ENCODE assay signal across 11 cellular contexts in genomic region chr3:150078983-150079739, GRCh38.
A peak's percentile ranks its signal among the peaks of the same experiment; 100 is the strongest.
DNase-seq lines count a peak whose midpoint lies in the region; ATAC-seq and TF ChIP-seq lines count a peak whose summit lies in the region.
"Had no signal": no experiment of that assay in that cellular context is flagged by ENCODE, and none has a peak within 500 bp of the region (broad histone marks: within the 10 kb centered on the region; RNA-seq: fewer than 3 reads in every experiment).

No MANE protein-coding gene starts in this region.

- H3K36me3 ChIP-seq in neural progenitor cell (no peaks in the 10 kb centered on the region), colonic mucosa (no peaks in the 10 kb centered on the region)
- H3K36me3 ChIP-seq: prostate gland had no signal

- H2AFZ ChIP-seq in neural progenitor cell (replicated peaks) = peak overlapping the region; percentile 30

- peaks cover 13% of the 10 kb centered on the region for H3K9me3 Mint-ChIP-seq in neural progenitor cell

- peak; percentile 62 for DNase-seq in Ammon's horn (ENCODE audit: low spot score)
- DNase-seq in NCI-H1694 treated with DMSO at 0.1 percent for 48 hours (lab: John Stamatoyannopoulos, UW) = peak; percentile 81
- no peak for DNase-seq in neural progenitor cell (ENCODE audit: low spot score)
- DNase-seq in NCI-H774 (lab: John Stamatoyannopoulos, UW) = no peak
- DNase-seq in SKM-1 treated with dmso at 0.1 percent for 144 hours (lab: John Stamatoyannopoulos, UW; ENCODE audit: unreplicated experiment) = no peak
- DNase-seq in colonic mucosa = no peak
- DNase-seq: activated CD4-positive, alpha-beta T cell treated with anti-CD3 and anti-CD28 coated beads, Interleukin-2, amount 50 U/mL, for 48 hours; NCI-H1092 had no signal

- H3K27me3 ChIP-seq in neural progenitor cell (no peaks in the 10 kb centered on the region), colonic mucosa (no peaks in the 10 kb centered on the region)

- H3K9me3 ChIP-seq in neural progenitor cell (ENCODE audit: low read depth) (no peaks in the 10 kb centered on the region), colonic mucosa (no peaks in the 10 kb centered on the region)
- H3K9me3 ChIP-seq: prostate gland had no signal

- peak overlapping the region; percentile 39 for H3K27ac ChIP-seq in cingulate gyrus (ENCODE audit: low read depth, low read length)
- H3K27ac ChIP-seq in neural progenitor cell = no peak overlapping the region
- H3K27ac ChIP-seq in colonic mucosa = no peak overlapping the region
- H3K27ac ChIP-seq: prostate gland had no signal

- H3K9ac ChIP-seq in neural progenitor cell (no peak overlapping the region), colonic mucosa (ENCODE audit: low read depth in 2 of 2, low read length in 2 of 2) (no peak overlapping the region)

- no peaks in the 10 kb centered on the region for H3F3A ChIP-seq in neural progenitor cell (ENCODE audit: low read depth)

- H3K36me3 Mint-ChIP-seq in neural progenitor cell = no peaks in the 10 kb centered on the region

- peak overlapping the region; percentile 36 for H3K4me3 Mint-ChIP-seq in neural progenitor cell

- intact Hi-C loops in colonic mucosa (cut with DNase I) = no loop called here

- H3K4me3 ChIP-seq in neural progenitor cell (no peak overlapping the region), colonic mucosa (no peak overlapping the region)
- H3K4me3 ChIP-seq: prostate gland had no signal

- H3K27ac Mint-ChIP-seq in neural progenitor cell = peak overlapping the region; percentile 96

- H3K4me2 ChIP-seq in neural progenitor cell = no peak overlapping the region

- ATAC-seq in GM18519 (IDR thresholded peaks at IDR 0.05; ENCODE audit: low FRiP score, unreplicated experiment) = no peak

- peaks cover 8% of the 10 kb centered on the region for H3K27me3 Mint-ChIP-seq in neural progenitor cell (ENCODE audit: insufficient read depth, low read depth)

- H4K20me1 ChIP-seq in neural progenitor cell (ENCODE audit: low read depth) = no peaks in the 10 kb centered on the region

- no peaks in the 10 kb centered on the region for H3K79me2 ChIP-seq in neural progenitor cell (ENCODE audit: low read depth)

- H3K4me1 ChIP-seq in neural progenitor cell (peaks cover 12% of the 10 kb centered on the region), colonic mucosa (no peaks in the 10 kb centered on the region)
- H3K4me1 ChIP-seq: prostate gland had no signal

- no peak for TF ChIP-seq CTCF in neural progenitor cell (IDR thresholded peaks at IDR 0.05)
- TF ChIP-seq CTCF in colonic mucosa (IDR thresholded peaks at IDR 0.05) = no peak

- peaks cover 55% of the 10 kb centered on the region for H3K4me1 Mint-ChIP-seq in neural progenitor cell

Comparison
In these comparisons a context has a peak if more than half of its experiments do, and no peak if none do; other contexts are left out.
1. DNase-seq: peak in Ammon's horn (single experiment) and NCI-H1694 treated with DMSO at 0.1 percent for 48 hours (single experiment); none in neural progenitor cell (single experiment), NCI-H774 (single experiment), SKM-1 treated with dmso at 0.1 percent for 144 hours (single experiment) and colonic mucosa (single experiment).